Comparison of ENCODE assay signal across 23 cellular contexts in genomic region chr2:238345286-238345968, GRCh38. TPM values are rescaled to one million over a fixed set of nuclear protein-coding genes. Genes with fewer than 3 reads are reported as not detected.
DNase-seq lines count a peak whose midpoint lies in the region; ATAC-seq, FAIRE-seq and TF ChIP-seq lines count a peak whose summit lies in the region.
"Had no signal": no experiment of that assay in that cellular context is flagged by ENCODE, and none has a peak within 500 bp of the region (broad histone marks: within the 10 kb centered on the region; RNA-seq: fewer than 3 reads in every experiment).

No MANE protein-coding gene starts in this region.

- no peak overlapping the region for H2BK12ac ChIP-seq in H9 (ENCODE audit: insufficient read length, low read depth, low read length)

- H4K5ac ChIP-seq in H9 (ENCODE audit: insufficient read length, low read depth, low read length) = no peak overlapping the region

- H3K4me1 ChIP-seq in H9 (ENCODE audit: insufficient read depth, low read length) (no peaks in the 10 kb centered on the region), right cardiac atrium (ENCODE audit: control insufficient read depth, insufficient read depth, low read length) (no peaks in the 10 kb centered on the region)
- H3K4me1 ChIP-seq: SJSA1 had no signal

- H2BK5ac ChIP-seq in H9 (ENCODE audit: insufficient read length, low read length) = no peak overlapping the region

- FAIRE-seq in HTR-8/SVneo (lab: Jason Lieb, UNC) = no peak
- FAIRE-seq: GM12891, GM18507 had no signal

- H3K9me3 ChIP-seq in H9 (ENCODE audit: control insufficient read depth, low read depth, low read length) = no peaks in the 10 kb centered on the region
- no peaks in the 10 kb centered on the region for H3K9me3 ChIP-seq in right cardiac atrium (ENCODE audit: control insufficient read depth, low read length)
- H3K9me3 ChIP-seq: SJSA1 had no signal

- H3K56ac ChIP-seq in H9 (ENCODE audit: insufficient read length, low read depth, low read length) = no peak overlapping the region

- no peak overlapping the region for H3K9ac ChIP-seq in H9 (ENCODE audit: extremely low read depth, insufficient read length, low read length)

- intact Hi-C loops in right cardiac atrium (cut with DNase I) = no loop called here

- H3K4me3 Mint-ChIP-seq in H9 (no peak overlapping the region), brain (peak overlapping the region in 1 of 5 experiments; percentile 4)
- H3K4me3 Mint-ChIP-seq: IgD-negative memory B cell had no signal

- H3K23me2 ChIP-seq in H9 (ENCODE audit: insufficient read length, low read depth, low read length, poor library complexity, severe bottlenecking) = no peaks in the 10 kb centered on the region

- H3K4me2 ChIP-seq in H9 (ENCODE audit: insufficient read depth, insufficient read length, low read length) = no peak overlapping the region

- DNase-seq in H9 (no peak), NCI-H146 treated with DMSO at 0.1 percent for 48 hours (lab: John Stamatoyannopoulos, UW; ENCODE audit: unreplicated experiment) (peak; percentile 1), right cardiac atrium (peak; percentile 19 to 71 (median 66)), iPS-NIHi11 (ENCODE audit: low spot score) (no peak), HTR-8/SVneo (ENCODE audit: insufficient read length, low spot score) (no peak), NCI-H345 treated with DMSO at 0.1 percent for 48 hours (lab: John Stamatoyannopoulos, UW; ENCODE audit: unreplicated experiment) (no peak)
- no peak for DNase-seq in activated naive CD4-positive, alpha-beta T cell treated with anti-CD3 and anti-CD28 coated beads, Interleukin-2, amount 50 U/mL, for 16 hours
- DNase-seq: GF-D8; H7; Kasumi-1; MM.1S; NCI-H1092 treated with DMSO at 0.1 percent for 48 hours; NCI-H2029; NCI-H524; NK-92 treated with Interleukin-12 subunit alpha and Interleukin-12 subunit beta, amount 100 ng/mL, for 24 hours; OCI-M1; RPMI8226 had no signal

- H2BK15ac ChIP-seq in H9 (ENCODE audit: low read depth, low read length) = no peak overlapping the region

- H4K8ac ChIP-seq in H9 (replicated peaks; ENCODE audit: insufficient read length, low read depth, low read length) = no peak overlapping the region

- H3K14ac ChIP-seq in H9 (ENCODE audit: insufficient read depth, low read length) = no peak overlapping the region

- no peaks in the 10 kb centered on the region for H3K27me3 ChIP-seq in H9 (ENCODE audit: insufficient read depth, low read length)
- H3K27me3 ChIP-seq in right cardiac atrium (ENCODE audit: control insufficient read depth, insufficient read depth) = no peaks in the 10 kb centered on the region
- H3K27me3 ChIP-seq: SJSA1 had no signal

- H3K27ac ChIP-seq in H9 (ENCODE audit: insufficient read length, low read depth, low read length) (no peak overlapping the region), right cardiac atrium (ENCODE audit: low read length) (peak overlapping the region; percentile 66)
- H3K27ac ChIP-seq: C4-2B, SJSA1 had no signal

- H3K4me1 Mint-ChIP-seq in H9 = no peaks in the 10 kb centered on the region
- H3K4me1 Mint-ChIP-seq in brain = peaks cover 13% of the 10 kb centered on the region

- no peaks in the 10 kb centered on the region for H4K20me1 ChIP-seq in H9 (ENCODE audit: control insufficient read depth, insufficient read depth, insufficient read length)

- H2AFZ ChIP-seq in H9 (ENCODE audit: low read length) = no peak overlapping the region

- no peak overlapping the region for H3T11ph ChIP-seq in H9 (ENCODE audit: low read length)

- no peak overlapping the region for H2AK5ac ChIP-seq in H9 (ENCODE audit: insufficient read length, low read length)

- no peak overlapping the region for H4K91ac ChIP-seq in H9 (ENCODE audit: insufficient read length, low read depth, low read length)

- H2BK20ac ChIP-seq in H9 (ENCODE audit: low read depth, low read length, poor library complexity, severe bottlenecking) = no peak overlapping the region

- H3K27ac Mint-ChIP-seq in H9 (peak overlapping the region in 2 of 3 experiments; percentile 57 to 93; a peak in 4 of 7 replicates), brain (peak overlapping the region in 4 of 5 experiments; percentile 42 to 82 (median 60))

- no peaks in the 10 kb centered on the region for H3K79me2 ChIP-seq in H9 (ENCODE audit: insufficient read depth, low read length)

- TF ChIP-seq CTCF in H9 (conservative IDR thresholded peaks at IDR 0.05) (no peak), brain (conservative IDR thresholded peaks at IDR 0.05) (no peak)

- no peak overlapping the region for H2BK120ac ChIP-seq in H9 (ENCODE audit: low read depth, low read length, poor library complexity, severe bottlenecking)

- H3K27me3 Mint-ChIP-seq in H9 (ENCODE audit: low read depth) = no peaks in the 10 kb centered on the region; the same call in 1 of the 2 replicates
- H3K27me3 Mint-ChIP-seq in brain = peaks cover 3% of the 10 kb centered on the region
- H3K27me3 Mint-ChIP-seq: IgD-negative memory B cell had no signal

- no peak overlapping the region for H3K18ac ChIP-seq in H9 (ENCODE audit: insufficient read length, low read depth, low read length)

- peak; percentile 74 to 85 for ATAC-seq in right cardiac atrium

- no peaks in the 10 kb centered on the region for H3K79me1 ChIP-seq in H9 (ENCODE audit: insufficient read depth, low read depth, low read length, poor library complexity, severe bottlenecking)

- H3K4me3 ChIP-seq in right cardiac atrium (ENCODE audit: low read length) = no peak overlapping the region
- H3K4me3 ChIP-seq: SJSA1 had no signal

- WGBS in H9 (ENCODE audit: extremely low coverage, insufficient read length, low lambda C conversion rate) = no CpG with 5 or more reads among the region's 16 CpGs
- WGBS in right cardiac atrium = 87% methylated on average over 16 of the region's 16 CpGs

- H3K4ac ChIP-seq in H9 (ENCODE audit: low read depth, low read length) = no peak overlapping the region

- H3K23ac ChIP-seq in H9 (ENCODE audit: insufficient read length, low read depth, low read length) = no peak overlapping the region

- peaks cover 0 to 12% (median 10%) of the 10 kb centered on the region in 3 experiments; a peak in 4 of 7 replicates for H3K36me3 Mint-ChIP-seq in H9 (ENCODE audit: insufficient read depth in 1 of 3, low read depth in 3 of 3)
- H3K36me3 Mint-ChIP-seq in brain = peaks cover 4% of the 10 kb centered on the region

- H3K9me3 Mint-ChIP-seq in H9 (no peaks in the 10 kb centered on the region), brain (no peaks in the 10 kb centered on the region)
- H3K9me3 Mint-ChIP-seq: IgD-negative memory B cell had no signal

RNA-seq across cellular contexts. Expression of gene TRAF3IP1, which starts 25.1 kb away (rescaled TPM):
- total RNA-seq in H9 (2021) = 12.9 and 16.4 TPM in 2 replicates
- polyA plus RNA-seq in brain (ENCODE audit: insufficient read depth, low read depth, low replicate concordance) = 7.9 TPM
- 10 to 100 TPM; 13.1 to 19.9 (median 17.2) TPM for total RNA-seq in right cardiac atrium
- polyA plus RNA-seq in right cardiac atrium = 6.3 TPM

RNA-seq across cellular contexts. Expression of gene PER2, which starts 57.0 kb away (rescaled TPM):
- 12.1 and 12.9 TPM in 2 replicates for total RNA-seq in H9 (2021)
- 5.6 TPM for polyA plus RNA-seq in brain (ENCODE audit: insufficient read depth, low read depth, low replicate concordance)
- total RNA-seq in right cardiac atrium = 1 to 10 TPM; 5.0 to 7.2 (median 6.4) TPM
- polyA plus RNA-seq in right cardiac atrium = 3.8 TPM

Comparison
In these comparisons a context has a peak if more than half of its experiments do, and no peak if none do; other contexts are left out.
1. DNase-seq: peak in NCI-H146 treated with DMSO at 0.1 percent for 48 hours (single experiment) and right cardiac atrium (3 of 3); none in H9 (single experiment), iPS-NIHi11 (single experiment), activated naive CD4-positive, alpha-beta T cell treated with anti-CD3 and anti-CD28 coated beads, Interleukin-2, amount 50 U/mL, for 16 hours (single experiment), HTR-8/SVneo (single experiment) and NCI-H345 treated with DMSO at 0.1 percent for 48 hours (single experiment).